Comparison of ENCODE assay signal across 1 cellular context in genomic region chr1:53826367-53826766, GRCh38.
TF ChIP-seq lines count a peak whose summit lies in the region.

No MANE protein-coding gene starts in this region.

TF ChIP-seq in GM23338, 12 proteins besides CTCF, POLR2A, EP300 and RAD21 (continued from another document):
- TF ChIP-seq EZH2 (IDR thresholded peaks at IDR 0.05; ENCODE audit: low read depth, unreplicated experiment) (no peak), JUNB (IDR thresholded peaks at IDR 0.05; ENCODE audit: unreplicated experiment) (no peak), POLR2AphosphoS5 (IDR thresholded peaks at IDR 0.05; ENCODE audit: low read depth) (no peak), CREB1 (CRISPR knock-in tag; IDR thresholded peaks at IDR 0.05; ENCODE audit: low read depth) (no peak)
- TF ChIP-seq, protein P1, sequence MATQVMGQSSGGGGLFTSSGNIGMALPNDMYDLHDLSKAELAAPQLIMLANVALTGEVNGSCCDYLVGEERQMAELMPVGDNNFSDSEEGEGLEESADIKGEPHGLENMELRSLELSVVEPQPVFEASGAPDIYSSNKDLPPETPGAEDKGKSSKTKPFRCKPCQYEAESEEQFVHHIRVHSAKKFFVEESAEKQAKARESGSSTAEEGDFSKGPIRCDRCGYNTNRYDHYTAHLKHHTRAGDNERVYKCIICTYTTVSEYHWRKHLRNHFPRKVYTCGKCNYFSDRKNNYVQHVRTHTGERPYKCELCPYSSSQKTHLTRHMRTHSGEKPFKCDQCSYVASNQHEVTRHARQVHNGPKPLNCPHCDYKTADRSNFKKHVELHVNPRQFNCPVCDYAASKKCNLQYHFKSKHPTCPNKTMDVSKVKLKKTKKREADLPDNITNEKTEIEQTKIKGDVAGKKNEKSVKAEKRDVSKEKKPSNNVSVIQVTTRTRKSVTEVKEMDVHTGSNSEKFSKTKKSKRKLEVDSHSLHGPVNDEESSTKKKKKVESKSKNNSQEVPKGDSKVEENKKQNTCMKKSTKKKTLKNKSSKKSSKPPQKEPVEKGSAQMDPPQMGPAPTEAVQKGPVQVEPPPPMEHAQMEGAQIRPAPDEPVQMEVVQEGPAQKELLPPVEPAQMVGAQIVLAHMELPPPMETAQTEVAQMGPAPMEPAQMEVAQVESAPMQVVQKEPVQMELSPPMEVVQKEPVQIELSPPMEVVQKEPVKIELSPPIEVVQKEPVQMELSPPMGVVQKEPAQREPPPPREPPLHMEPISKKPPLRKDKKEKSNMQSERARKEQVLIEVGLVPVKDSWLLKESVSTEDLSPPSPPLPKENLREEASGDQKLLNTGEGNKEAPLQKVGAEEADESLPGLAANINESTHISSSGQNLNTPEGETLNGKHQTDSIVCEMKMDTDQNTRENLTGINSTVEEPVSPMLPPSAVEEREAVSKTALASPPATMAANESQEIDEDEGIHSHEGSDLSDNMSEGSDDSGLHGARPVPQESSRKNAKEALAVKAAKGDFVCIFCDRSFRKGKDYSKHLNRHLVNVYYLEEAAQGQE (IDR thresholded peaks at IDR 0.05; ENCODE audit: unreplicated experiment), result no peak
